Comparison of ENCODE assay signal across 21 cellular contexts in genomic region chr4:73842696-73843095, GRCh38. TPM values are rescaled to one million over a fixed set of nuclear protein-coding genes. Genes with fewer than 3 reads are reported as not detected.
DNase-seq lines count a peak whose midpoint lies in the region; ATAC-seq, FAIRE-seq and TF ChIP-seq lines count a peak whose summit lies in the region.
"Had no signal": no experiment of that assay in that cellular context is flagged by ENCODE, and none has a peak within 500 bp of the region (broad histone marks: within the 10 kb centered on the region; RNA-seq: fewer than 3 reads in every experiment).

No MANE protein-coding gene starts in this region.

- no peak overlapping the region for H3K4me3 ChIP-seq in HepG2 (replicated peaks in 1 of 3; ENCODE audit: insufficient read depth in 1 of 3, low read depth in 2 of 3, low read length in 3 of 3)
- no peak overlapping the region for H3K4me3 ChIP-seq in right lobe of liver
- no peak overlapping the region for H3K4me3 ChIP-seq in K562
- no peak overlapping the region for H3K4me3 ChIP-seq in neural progenitor cell

- peaks cover 0 to 1% of the 10 kb centered on the region in 2 experiments; a peak in 1 of 5 replicates for H3K27me3 ChIP-seq in HepG2 (ENCODE audit: control insufficient read depth in 1 of 2, insufficient read depth in 2 of 2, low read length in 2 of 2)
- H3K27me3 ChIP-seq in right lobe of liver: no peaks in the 10 kb centered on the region
- H3K27me3 ChIP-seq in K562 (ENCODE audit: control insufficient read depth in 2 of 2, insufficient read depth in 2 of 2, low read length in 2 of 2): no peaks in the 10 kb centered on the region
- peaks cover 19% of the 10 kb centered on the region for H3K27me3 ChIP-seq in neural progenitor cell
- H3K27me3 ChIP-seq: BE2C had no signal

- H3K9me3 Mint-ChIP-seq in neural progenitor cell: no peaks in the 10 kb centered on the region
- H3K9me3 Mint-ChIP-seq in naive thymus-derived CD8-positive, alpha-beta T cell: peaks cover 0 to 2% (median 0%) of the 10 kb centered on the region in 9 donors
- H3K9me3 Mint-ChIP-seq: H9, IgD-negative memory B cell had no signal

- no peak overlapping the region for H2AFZ ChIP-seq in HepG2 (ENCODE audit: low read length)
- H2AFZ ChIP-seq in K562 (ENCODE audit: low read depth, low read length): no peak overlapping the region
- H2AFZ ChIP-seq in neural progenitor cell (replicated peaks): peak overlapping the region; percentile 0

- TF ChIP-seq EP300 in HepG2 (IDR thresholded peaks at IDR 0.05; ENCODE audit: low read depth in 2 of 2, low read length in 2 of 2): no peak
- TF ChIP-seq EP300 in HepG2 (CRISPR knock-in tag; IDR thresholded peaks at IDR 0.05; ENCODE audit: borderline replicate concordance): no peak
- no peak for TF ChIP-seq EP300 in K562 (IDR thresholded peaks at IDR 0.05; ENCODE audit: low read length)

- H4K20me1 ChIP-seq in HepG2 (ENCODE audit: insufficient read depth, low read length): no peaks in the 10 kb centered on the region
- no peaks in the 10 kb centered on the region for H4K20me1 ChIP-seq in K562 (replicated peaks; ENCODE audit: control insufficient read depth, insufficient read depth, low read length)
- H4K20me1 ChIP-seq in neural progenitor cell (ENCODE audit: low read depth): no peaks in the 10 kb centered on the region

- no peak overlapping the region for H3K4me3 Mint-ChIP-seq in neural progenitor cell
- no peak overlapping the region for H3K4me3 Mint-ChIP-seq in naive thymus-derived CD8-positive, alpha-beta T cell
- H3K4me3 Mint-ChIP-seq: CD4-positive, CD25-positive, alpha-beta regulatory T cell; CD8-positive, alpha-beta memory T cell; H9; IgD-negative memory B cell had no signal

- FAIRE-seq in HepG2 (lab: Jason Lieb, UNC) (no peak), K562 (lab: Jason Lieb, UNC) (no peak)
- FAIRE-seq: D721Med, H1, HTR-8/SVneo had no signal

- no peaks in the 10 kb centered on the region for H3K27me3 Mint-ChIP-seq in neural progenitor cell (ENCODE audit: insufficient read depth, low read depth)
- H3K27me3 Mint-ChIP-seq in naive thymus-derived CD8-positive, alpha-beta T cell: peaks cover 2 to 15% (median 4%) of the 10 kb centered on the region in 5 donors
- H3K27me3 Mint-ChIP-seq: CD4-positive, CD25-positive, alpha-beta regulatory T cell; CD8-positive, alpha-beta memory T cell; IgD-negative memory B cell had no signal

- no peak for TF ChIP-seq RAD21 in HepG2 (CRISPR knock-in tag; IDR thresholded peaks at IDR 0.05)
- TF ChIP-seq RAD21 in K562 (CRISPR knock-in tag; conservative IDR thresholded peaks at IDR 0.05 in 1 of 2, IDR thresholded peaks at IDR 0.05 in 1 of 2): no peak

- H3K36me3 ChIP-seq in HepG2 (replicated peaks in 1 of 2; ENCODE audit: control insufficient read depth in 1 of 2, insufficient read depth in 2 of 2, low read length in 2 of 2) (no peaks in the 10 kb centered on the region), right lobe of liver (no peaks in the 10 kb centered on the region), K562 (ENCODE audit: control insufficient read depth, insufficient read depth, low read length) (no peaks in the 10 kb centered on the region), neural progenitor cell (no peaks in the 10 kb centered on the region)
- H3K36me3 ChIP-seq: BE2C had no signal

- TF ChIP-seq POLR2A in HepG2 (IDR thresholded peaks at IDR 0.05; ENCODE audit: insufficient read depth in 1 of 2, low read depth in 2 of 2, low read length in 2 of 2) (no peak), right lobe of liver (IDR thresholded peaks at IDR 0.05) (no peak), K562 (conservative IDR thresholded peaks at IDR 0.05) (no peak)

- no peaks in the 10 kb centered on the region for H3K36me3 Mint-ChIP-seq in neural progenitor cell
- no peaks in the 10 kb centered on the region for H3K36me3 Mint-ChIP-seq in naive thymus-derived CD8-positive, alpha-beta T cell
- H3K36me3 Mint-ChIP-seq: CD4-positive, CD25-positive, alpha-beta regulatory T cell; CD8-positive, alpha-beta memory T cell; IgD-negative memory B cell had no signal

- no peak overlapping the region for H3K27ac Mint-ChIP-seq in neural progenitor cell
- H3K27ac Mint-ChIP-seq in naive thymus-derived CD8-positive, alpha-beta T cell: no peak overlapping the region
- H3K27ac Mint-ChIP-seq: CD4-positive, CD25-positive, alpha-beta regulatory T cell; CD8-positive, alpha-beta memory T cell; H9 had no signal

- no peaks in the 10 kb centered on the region for H3K79me2 ChIP-seq in HepG2 (ENCODE audit: insufficient read depth, low read length)
- H3K79me2 ChIP-seq in K562 (ENCODE audit: control insufficient read depth, insufficient read depth, low read length): no peaks in the 10 kb centered on the region
- no peaks in the 10 kb centered on the region for H3K79me2 ChIP-seq in neural progenitor cell (ENCODE audit: low read depth)

- intact Hi-C loops in HepG2 (cut with micrococcal nuclease; ENCODE audit: unreplicated experiment): no loop called here
- intact Hi-C loops in right lobe of liver (cut with DNase I): no loop called here
- intact Hi-C loops in K562 (cut with micrococcal nuclease): no loop called here

- BruUV-seq in HepG2 (replicated peaks; lab: Mats Ljungman, UMichigan) (no TSS peak), K562 (replicated peaks; lab: Mats Ljungman, UMichigan) (no TSS peak)

- DNase-seq in HepG2 (ENCODE audit: low spot score): no peak
- no peak for DNase-seq in right lobe of liver
- no peak for DNase-seq in K562 (ENCODE audit: extremely low read depth in 1 of 4, low spot score in 3 of 4)
- DNase-seq in neural progenitor cell (ENCODE audit: low spot score): no peak
- no peak for DNase-seq in naive thymus-derived CD8-positive, alpha-beta T cell
- no peak for DNase-seq in NCI-H345 treated with DMSO at 0.1 percent for 48 hours (lab: John Stamatoyannopoulos, UW; ENCODE audit: unreplicated experiment)
- DNase-seq: 8988T; ACHN; BE2C; C1 segment of cervical spinal cord; CD4-positive, CD25-positive, alpha-beta regulatory T cell; CD8-positive, alpha-beta memory T cell; COR-L47; GDM1; H9 had no signal

- POLR2A ChIA-PET in HepG2 (lab: Yijun Ruan, JAX): no interaction called here
- POLR2A ChIA-PET in K562 (lab: Yijun Ruan, JAX): no interaction called here
- POLR2A ChIA-PET in naive thymus-derived CD8-positive, alpha-beta T cell (lab: Charles Lee): no interaction called here

- H3K9ac ChIP-seq in HepG2 (ENCODE audit: insufficient read depth, low read depth, low read length) (no peak overlapping the region), K562 (ENCODE audit: insufficient read depth in 1 of 2, low read depth in 2 of 2, low read length in 2 of 2) (no peak overlapping the region), neural progenitor cell (no peak overlapping the region)

- CTCF ChIA-PET in HepG2 (lab: Yijun Ruan, JAX; ENCODE audit: low intra/inter-chr PET ratio, low total read pairs): no interaction called here
- CTCF ChIA-PET in K562 (lab: Yijun Ruan, JAX; ENCODE audit: low intra/inter-chr PET ratio): no interaction called here

- no peaks in the 10 kb centered on the region for H3K4me1 ChIP-seq in HepG2 (ENCODE audit: insufficient read depth, low read length)
- H3K4me1 ChIP-seq in right lobe of liver: no peaks in the 10 kb centered on the region
- H3K4me1 ChIP-seq in K562 (replicated peaks in 1 of 2; ENCODE audit: control insufficient read depth in 2 of 2, insufficient read depth in 2 of 2, low read length in 2 of 2): peaks cover 0 to 5% of the 10 kb centered on the region in 2 experiments; a peak in 2 of 5 replicates
- H3K4me1 ChIP-seq in neural progenitor cell: no peaks in the 10 kb centered on the region
- H3K4me1 ChIP-seq: BE2C had no signal

- H3K4me2 ChIP-seq in HepG2 (ENCODE audit: low read depth, low read length) (no peak overlapping the region), K562 (ENCODE audit: insufficient read depth, low read length) (no peak overlapping the region), neural progenitor cell (no peak overlapping the region)

- no peaks in the 10 kb centered on the region for H3K9me1 ChIP-seq in K562 (ENCODE audit: control insufficient read depth, insufficient read depth, low read length)

- H3K9me3 ChIP-seq in HepG2 (ENCODE audit: low read length) (no peaks in the 10 kb centered on the region), right lobe of liver (no peaks in the 10 kb centered on the region), K562 (replicated peaks; ENCODE audit: control insufficient read depth, insufficient read depth, low read depth, low read length) (no peaks in the 10 kb centered on the region), neural progenitor cell (ENCODE audit: low read depth) (no peaks in the 10 kb centered on the region)
- H3K9me3 ChIP-seq: BE2C had no signal

- in situ Hi-C loops in HepG2 (cut with HindIII; ENCODE audit: extremely low pct_ligation_motif_present, low pct_unique_long_range_greater_than_20kb): no loop called here
- in situ Hi-C loops in K562 (cut with MboI): no loop called here

- peaks cover 4% of the 10 kb centered on the region for H3K4me1 Mint-ChIP-seq in neural progenitor cell
- H3K4me1 Mint-ChIP-seq in naive thymus-derived CD8-positive, alpha-beta T cell: no peaks in the 10 kb centered on the region
- H3K4me1 Mint-ChIP-seq: CD4-positive, CD25-positive, alpha-beta regulatory T cell; CD8-positive, alpha-beta memory T cell; IgD-negative memory B cell had no signal

- no peaks in the 10 kb centered on the region for H3F3A ChIP-seq in neural progenitor cell (ENCODE audit: low read depth)

- H3K27ac ChIP-seq in HepG2 (ENCODE audit: extremely low read length, insufficient read depth, low read length) (no peak overlapping the region), right lobe of liver (no peak overlapping the region), K562 (ENCODE audit: extremely low read depth, low read depth, low read length) (no peak overlapping the region), neural progenitor cell (no peak overlapping the region)

- no peak for ATAC-seq in HepG2
- ATAC-seq in right lobe of liver: no peak
- no peak for ATAC-seq in K562
- ATAC-seq in naive thymus-derived CD8-positive, alpha-beta T cell: no peak
- ATAC-seq in GM19351 (IDR thresholded peaks at IDR 0.05; ENCODE audit: unreplicated experiment): no peak

- TF ChIP-seq CTCF in HepG2 (CRISPR knock-in tag; IDR thresholded peaks at IDR 0.05): no peak
- TF ChIP-seq CTCF in right lobe of liver (IDR thresholded peaks at IDR 0.05): no peak
- no peak for TF ChIP-seq CTCF in K562 (IDR thresholded peaks at IDR 0.05 in 2 of 3, conservative IDR thresholded peaks at IDR 0.05 in 1 of 3; ENCODE audit: insufficient read depth in 2 of 3, low read depth in 1 of 3, low read length in 3 of 3)
- no peak for TF ChIP-seq CTCF in neural progenitor cell (IDR thresholded peaks at IDR 0.05)

RNA-seq across cellular contexts. Expression of gene CXCL6, which starts 6.2 kb away (rescaled TPM):
- not detected in 2 replicates for total RNA-seq in HepG2 (2016; rRNA removed; fragmentation: Illumina TruSeq; extraction: Trizol)
- not detected in 2 replicates for total RNA-seq in HepG2 (2016; cell fraction: cytosol; rRNA removed; fragmentation: Illumina TruSeq; extraction: Trizol; ENCODE audit: low read depth)
- total RNA-seq in HepG2 (2016; cell fraction: insoluble cytoplasmic fraction; rRNA removed; fragmentation: Illumina TruSeq; extraction: Trizol): not detected in 2 replicates
- total RNA-seq in HepG2 (2016; cell fraction: membrane; rRNA removed; fragmentation: Illumina TruSeq; extraction: Trizol): not detected in 2 replicates
- not detected in 2 replicates for total RNA-seq in HepG2 (2016; cell fraction: nucleus; rRNA removed; fragmentation: Illumina TruSeq; extraction: Trizol)
- not detected in 2 replicates for polyA plus RNA-seq in HepG2 (2011; rRNA removed)
- not detected in 2 replicates for polyA plus RNA-seq in HepG2 (2011; cell fraction: cytosol; rRNA removed)
- polyA plus RNA-seq in HepG2 (2011; cell fraction: nucleus; rRNA removed): not detected in 2 replicates
- polyA plus RNA-seq in HepG2 (2012): not detected in 2 replicates
- not detected in 2 replicates for polyA plus RNA-seq in HepG2 (2016; cell fraction: cytosol; fragmentation: Illumina TruSeq; extraction: Trizol; ENCODE audit: low read depth)
- not detected in 2 replicates for polyA plus RNA-seq in HepG2 (2016; cell fraction: insoluble cytoplasmic fraction; fragmentation: Illumina TruSeq; extraction: Trizol; ENCODE audit: low read depth)
- not detected in 2 replicates for polyA plus RNA-seq in HepG2 (2016; cell fraction: membrane; fragmentation: Illumina TruSeq; extraction: Trizol; ENCODE audit: low read depth)
- polyA plus RNA-seq in HepG2 (2016; cell fraction: nucleus; fragmentation: Illumina TruSeq; extraction: Trizol; ENCODE audit: insufficient read depth, low read depth): not detected in 2 replicates
- not detected in 2 replicates for polyA minus RNA-seq in HepG2 (2011; rRNA and poly(A)+ RNA removed; ENCODE audit: low replicate concordance)
- not detected in 2 replicates for polyA minus RNA-seq in HepG2 (2011; cell fraction: cytosol; rRNA and poly(A)+ RNA removed)
- not detected in 2 replicates for polyA minus RNA-seq in HepG2 (2011; cell fraction: nucleus; rRNA and poly(A)+ RNA removed)
- 10 to 100 TPM in 2 of 6 experiments, 1 to 10 TPM in 3, under 1 TPM in 1; 0.68 to 22.7 (median 5.4) TPM for total RNA-seq in right lobe of liver
- not detected in 2 replicates for total RNA-seq in K562 (2011; cell fraction: chromatin; rRNA removed; ENCODE audit: low replicate concordance)
- total RNA-seq in K562 (2011; cell fraction: nucleolus; rRNA removed): not detected in 2 replicates
- total RNA-seq in K562 (2011; cell fraction: nucleoplasm; rRNA removed): not detected in 2 replicates
- total RNA-seq in K562 (2014; rRNA removed): not detected in 2 replicates
- total RNA-seq in K562 (2014; rRNA removed; fragmentation: Illumina TruSeq; extraction: Trizol): not detected in 2 replicates
- total RNA-seq in K562 (2015; rRNA removed; fragmentation: Illumina TruSeq; extraction: Trizol): not detected in 2 replicates
- total RNA-seq in K562 (2021): not detected in 2 replicates
- not detected in 2 replicates for polyA plus RNA-seq in K562 (2011; rRNA removed)
- not detected in 2 replicates for polyA plus RNA-seq in K562 (2011; cell fraction: cytosol; rRNA removed)
- polyA plus RNA-seq in K562 (2011; cell fraction: nucleus; rRNA removed): not detected in 2 replicates
- polyA plus RNA-seq in K562 (2012): not detected in 2 replicates
- polyA plus RNA-seq in K562 (2014; fragmentation: Illumina TruSeq; extraction: Trizol): not detected in 2 replicates
- polyA plus RNA-seq in K562 (2014; fragmentation: Nextera tagmentation; extraction: Ambion mirVana): not detected
- not detected in 2 replicates for polyA plus RNA-seq in K562 (2014; rRNA removed)
- not detected in 2 replicates for polyA minus RNA-seq in K562 (2011; rRNA and poly(A)+ RNA removed)
- polyA minus RNA-seq in K562 (2011; cell fraction: cytosol; rRNA and poly(A)+ RNA removed): not detected in 2 replicates
- polyA minus RNA-seq in K562 (2011; cell fraction: nucleus; rRNA and poly(A)+ RNA removed): not detected in 2 replicates
- total RNA-seq in neural progenitor cell (ENCODE audit: low replicate concordance): 0.71 and 1.5 TPM in 2 replicates
- total RNA-seq in naive thymus-derived CD8-positive, alpha-beta T cell: not detected
- not detected for polyA plus RNA-seq in naive thymus-derived CD8-positive, alpha-beta T cell
- total RNA-seq: CD4-positive, CD25-positive, alpha-beta regulatory T cell; CD8-positive, alpha-beta memory T cell had no signal
- polyA plus RNA-seq: CD4-positive, CD25-positive, alpha-beta regulatory T cell; CD8-positive, alpha-beta memory T cell; IgD-negative memory B cell had no signal

RNA-seq across cellular contexts. Expression of gene PF4V1, which starts 10.4 kb away (rescaled TPM):
- total RNA-seq in HepG2 (2016; rRNA removed; fragmentation: Illumina TruSeq; extraction: Trizol): not detected in 2 replicates
- not detected in 2 replicates for total RNA-seq in HepG2 (2016; cell fraction: cytosol; rRNA removed; fragmentation: Illumina TruSeq; extraction: Trizol; ENCODE audit: low read depth)
- total RNA-seq in HepG2 (2016; cell fraction: insoluble cytoplasmic fraction; rRNA removed; fragmentation: Illumina TruSeq; extraction: Trizol): not detected in 2 replicates
- not detected in 2 replicates for total RNA-seq in HepG2 (2016; cell fraction: membrane; rRNA removed; fragmentation: Illumina TruSeq; extraction: Trizol)
- not detected in 2 replicates for total RNA-seq in HepG2 (2016; cell fraction: nucleus; rRNA removed; fragmentation: Illumina TruSeq; extraction: Trizol)
- polyA plus RNA-seq in HepG2 (2011; rRNA removed): not detected in 2 replicates
- polyA plus RNA-seq in HepG2 (2011; cell fraction: cytosol; rRNA removed): not detected in 2 replicates
- polyA plus RNA-seq in HepG2 (2011; cell fraction: nucleus; rRNA removed): not detected in 2 replicates
- polyA plus RNA-seq in HepG2 (2012): not detected in 2 replicates
- polyA plus RNA-seq in HepG2 (2016; cell fraction: cytosol; fragmentation: Illumina TruSeq; extraction: Trizol; ENCODE audit: low read depth): not detected in 2 replicates
- polyA plus RNA-seq in HepG2 (2016; cell fraction: insoluble cytoplasmic fraction; fragmentation: Illumina TruSeq; extraction: Trizol; ENCODE audit: low read depth): not detected in 2 replicates
- polyA plus RNA-seq in HepG2 (2016; cell fraction: membrane; fragmentation: Illumina TruSeq; extraction: Trizol; ENCODE audit: low read depth): not detected in 2 replicates
- not detected in 2 replicates for polyA plus RNA-seq in HepG2 (2016; cell fraction: nucleus; fragmentation: Illumina TruSeq; extraction: Trizol; ENCODE audit: insufficient read depth, low read depth)
- not detected in 2 replicates for polyA minus RNA-seq in HepG2 (2011; rRNA and poly(A)+ RNA removed; ENCODE audit: low replicate concordance)
- polyA minus RNA-seq in HepG2 (2011; cell fraction: cytosol; rRNA and poly(A)+ RNA removed): not detected in 2 replicates
- not detected in 2 replicates for polyA minus RNA-seq in HepG2 (2011; cell fraction: nucleus; rRNA and poly(A)+ RNA removed)
- not detected for total RNA-seq in right lobe of liver
- not detected in 2 replicates for total RNA-seq in K562 (2011; cell fraction: chromatin; rRNA removed; ENCODE audit: low replicate concordance)
- total RNA-seq in K562 (2011; cell fraction: nucleolus; rRNA removed): not detected in 2 replicates
- not detected in 2 replicates for total RNA-seq in K562 (2011; cell fraction: nucleoplasm; rRNA removed)
- total RNA-seq in K562 (2014; rRNA removed): not detected in 2 replicates
- not detected in 2 replicates for total RNA-seq in K562 (2014; rRNA removed; fragmentation: Illumina TruSeq; extraction: Trizol)
- total RNA-seq in K562 (2015; rRNA removed; fragmentation: Illumina TruSeq; extraction: Trizol): not detected in 2 replicates
- not detected in 2 replicates for total RNA-seq in K562 (2021)
- not detected in 2 replicates for polyA plus RNA-seq in K562 (2011; rRNA removed)
- not detected in 2 replicates for polyA plus RNA-seq in K562 (2011; cell fraction: cytosol; rRNA removed)
- polyA plus RNA-seq in K562 (2011; cell fraction: nucleus; rRNA removed): not detected in 2 replicates
- not detected in 2 replicates for polyA plus RNA-seq in K562 (2012)
- polyA plus RNA-seq in K562 (2014; fragmentation: Illumina TruSeq; extraction: Trizol): not detected in 2 replicates
- not detected for polyA plus RNA-seq in K562 (2014; fragmentation: Nextera tagmentation; extraction: Ambion mirVana)
- polyA plus RNA-seq in K562 (2014; rRNA removed): not detected in 2 replicates
- not detected in 2 replicates for polyA minus RNA-seq in K562 (2011; rRNA and poly(A)+ RNA removed)
- polyA minus RNA-seq in K562 (2011; cell fraction: cytosol; rRNA and poly(A)+ RNA removed): not detected in 2 replicates
- not detected in 2 replicates for polyA minus RNA-seq in K562 (2011; cell fraction: nucleus; rRNA and poly(A)+ RNA removed)
- total RNA-seq in neural progenitor cell (ENCODE audit: low replicate concordance): not detected in 2 replicates
- total RNA-seq in naive thymus-derived CD8-positive, alpha-beta T cell: not detected
- polyA plus RNA-seq in naive thymus-derived CD8-positive, alpha-beta T cell: not detected
- total RNA-seq: CD8-positive, alpha-beta memory T cell; Daoy; H1; H9 had no signal
- polyA plus RNA-seq: CD4-positive, CD25-positive, alpha-beta regulatory T cell; CD8-positive, alpha-beta memory T cell; H1; IgD-negative memory B cell had no signal

RNA-seq across cellular contexts. Expression of gene CXCL1, which starts 26.5 kb away (rescaled TPM):
- total RNA-seq in HepG2 (2016; rRNA removed; fragmentation: Illumina TruSeq; extraction: Trizol): 0.15 TPM in 1 of 2 replicates, not detected in the other
- total RNA-seq in HepG2 (2016; cell fraction: cytosol; rRNA removed; fragmentation: Illumina TruSeq; extraction: Trizol; ENCODE audit: low read depth): not detected in 2 replicates
- not detected in 2 replicates for total RNA-seq in HepG2 (2016; cell fraction: insoluble cytoplasmic fraction; rRNA removed; fragmentation: Illumina TruSeq; extraction: Trizol)
- total RNA-seq in HepG2 (2016; cell fraction: membrane; rRNA removed; fragmentation: Illumina TruSeq; extraction: Trizol): not detected in 2 replicates
- total RNA-seq in HepG2 (2016; cell fraction: nucleus; rRNA removed; fragmentation: Illumina TruSeq; extraction: Trizol): not detected in 2 replicates
- polyA plus RNA-seq in HepG2 (2011; rRNA removed): not detected in 2 replicates
- 0.08 TPM in 1 of 2 replicates, not detected in the other for polyA plus RNA-seq in HepG2 (2011; cell fraction: cytosol; rRNA removed)
- polyA plus RNA-seq in HepG2 (2011; cell fraction: nucleus; rRNA removed): not detected in 2 replicates
- polyA plus RNA-seq in HepG2 (2012): not detected in 2 replicates
- not detected in 2 replicates for polyA plus RNA-seq in HepG2 (2016; cell fraction: cytosol; fragmentation: Illumina TruSeq; extraction: Trizol; ENCODE audit: low read depth)
- not detected in 2 replicates for polyA plus RNA-seq in HepG2 (2016; cell fraction: insoluble cytoplasmic fraction; fragmentation: Illumina TruSeq; extraction: Trizol; ENCODE audit: low read depth)
- not detected in 2 replicates for polyA plus RNA-seq in HepG2 (2016; cell fraction: membrane; fragmentation: Illumina TruSeq; extraction: Trizol; ENCODE audit: low read depth)
- not detected in 2 replicates for polyA plus RNA-seq in HepG2 (2016; cell fraction: nucleus; fragmentation: Illumina TruSeq; extraction: Trizol; ENCODE audit: insufficient read depth, low read depth)
- not detected in 2 replicates for polyA minus RNA-seq in HepG2 (2011; rRNA and poly(A)+ RNA removed; ENCODE audit: low replicate concordance)
- not detected in 2 replicates for polyA minus RNA-seq in HepG2 (2011; cell fraction: cytosol; rRNA and poly(A)+ RNA removed)
- not detected in 2 replicates for polyA minus RNA-seq in HepG2 (2011; cell fraction: nucleus; rRNA and poly(A)+ RNA removed)
- total RNA-seq in right lobe of liver: 10 to 100 TPM in 2 of 6 experiments, 1 to 10 TPM in 2, under 1 TPM in 2; 0.42 to 33.1 (median 4.3) TPM
- total RNA-seq in K562 (2011; cell fraction: chromatin; rRNA removed; ENCODE audit: low replicate concordance): 0.28 TPM in 1 of 2 replicates, not detected in the other
- 0.33 and 0.53 TPM in 2 replicates for total RNA-seq in K562 (2011; cell fraction: nucleolus; rRNA removed)
- 0.37 and 1.4 TPM in 2 replicates for total RNA-seq in K562 (2011; cell fraction: nucleoplasm; rRNA removed)
- total RNA-seq in K562 (2014; rRNA removed): 2.2 TPM in 1 of 2 replicates, not detected in the other
- 0.22 and 0.29 TPM in 2 replicates for total RNA-seq in K562 (2014; rRNA removed; fragmentation: Illumina TruSeq; extraction: Trizol)
- total RNA-seq in K562 (2015; rRNA removed; fragmentation: Illumina TruSeq; extraction: Trizol): not detected in 2 replicates
- 0.22 TPM in 1 of 2 replicates, not detected in the other for total RNA-seq in K562 (2021)
- 0.20 and 0.71 TPM in 2 replicates for polyA plus RNA-seq in K562 (2011; rRNA removed)
- 0.63 TPM in 1 of 2 replicates, not detected in the other for polyA plus RNA-seq in K562 (2011; cell fraction: cytosol; rRNA removed)
- polyA plus RNA-seq in K562 (2011; cell fraction: nucleus; rRNA removed): 0.25 and 1.6 TPM in 2 replicates
- polyA plus RNA-seq in K562 (2012): 0.21 and 0.42 TPM in 2 replicates
- 0.25 and 0.34 TPM in 2 replicates for polyA plus RNA-seq in K562 (2014; fragmentation: Illumina TruSeq; extraction: Trizol)
- under 1 TPM in 1 of 2 experiments, not detected in 1; 0.07 TPM for polyA plus RNA-seq in K562 (2014; fragmentation: Nextera tagmentation; extraction: Ambion mirVana)
- 0.17 TPM in 1 of 2 replicates, not detected in the other for polyA plus RNA-seq in K562 (2014; rRNA removed)
- 0.39 TPM in 1 of 2 replicates, not detected in the other for polyA minus RNA-seq in K562 (2011; rRNA and poly(A)+ RNA removed)
- not detected in 2 replicates for polyA minus RNA-seq in K562 (2011; cell fraction: cytosol; rRNA and poly(A)+ RNA removed)
- polyA minus RNA-seq in K562 (2011; cell fraction: nucleus; rRNA and poly(A)+ RNA removed): 0.33 TPM in 1 of 2 replicates, not detected in the other
- total RNA-seq in neural progenitor cell (ENCODE audit: low replicate concordance): not detected in 2 replicates
- not detected for total RNA-seq in naive thymus-derived CD8-positive, alpha-beta T cell
- not detected for polyA plus RNA-seq in naive thymus-derived CD8-positive, alpha-beta T cell
- total RNA-seq: CD4-positive, CD25-positive, alpha-beta regulatory T cell; CD8-positive, alpha-beta memory T cell had no signal
- polyA plus RNA-seq: CD4-positive, CD25-positive, alpha-beta regulatory T cell; CD8-positive, alpha-beta memory T cell; IgD-negative memory B cell had no signal

Comparison
In these comparisons a context has a peak if more than half of its experiments do, and no peak if none do; other contexts are left out.
1. Of the 241 proteins assayed by ChIP-seq in both HepG2 and K562: peak only in HepG2: none; only in K562: PCBP2; in both: HNRNPK; in neither: 239.